Comparison of ENCODE assay signal across 31 cellular contexts in genomic region chr2:233997726-233998125, GRCh38. TPM values are rescaled to one million over a fixed set of nuclear protein-coding genes. Genes with fewer than 3 reads are reported as not detected.
"Had no signal": no experiment of that assay in that cellular context is flagged by ENCODE, and none has a peak within 500 bp of the region (broad histone marks: within the 10 kb centered on the region; RNA-seq: fewer than 3 reads in every experiment).

No MANE protein-coding gene starts in this region.

- H3K9me3 Mint-ChIP-seq: activated CD4-positive, alpha-beta memory T cell treated with anti-CD3 and anti-CD28 coated beads for 36 hours; activated T-cell treated with anti-CD3 and anti-CD28 coated beads, Interleukin-2, amount 50 U/mL, for 72 hours; activated T-helper 2 cell treated with anti-CD3 and anti-CD28 coated beads, Interferon-gamma antibody, Interleukin-2, Interleukin-4, amounts not matched to agents 10 μg/mL and 5 μg/mL and 100 μg/mL, durations not matched to agents 14 hours and 24 hours and 36 hours; T-cell had no signal

- H3K4me2 ChIP-seq: KMS-11 had no signal

- ATAC-seq: activated T-cell treated with anti-CD3 and anti-CD28 coated beads, Interleukin-2, amount 50 U/mL, for 72 hours; Right ventricle myocardium inferior had no signal

- DNase-seq: activated CD4-positive, alpha-beta memory T cell treated with anti-CD3 and anti-CD28 coated beads for 36 hours; activated CD4-positive, alpha-beta T cell treated with anti-CD3 and anti-CD28 coated beads for 48 hours; activated CD4-positive, CD25-positive, alpha-beta regulatory T cell; activated CD8-positive, alpha-beta memory T cell treated with anti-CD3 and anti-CD28 coated beads, Interleukin-2, amount 50 U/mL, for 4 hours; activated gamma-delta T cell treated with Interleukin-2 at 50 U/mL for 16 hours; activated naive CD4-positive, alpha-beta T cell treated with anti-CD3 and anti-CD28 coated beads, Interleukin-2, amount 50 U/mL, for 16 hours; activated T-cell treated with anti-CD3 and anti-CD28 coated beads, Interleukin-2, amount 50 U/mL, for 72 hours; amygdala; MV-4-11; NCI-H1092 treated with DMSO at 0.1 percent for 48 hours; NCI-H1417 treated with DMSO at 0.1 percent for 48 hours; NCI-H1694; NCI-H2029; NCI-H2107; NCI-H2171 treated with DMSO at 0.1 percent for 48 hours; NCI-H345; NCI-H510A; NCI-H526 treated with DMSO at 0.1 percent for 48 hours; NCI-H82; RPMI8226; T-cell had no signal

- H3K36me3 Mint-ChIP-seq: activated CD4-positive, alpha-beta memory T cell treated with anti-CD3 and anti-CD28 coated beads for 36 hours; brain had no signal

- H3K27ac ChIP-seq: KMS-11, SK-N-MC, VCaP had no signal

- H3K4me3 Mint-ChIP-seq: activated CD4-positive, alpha-beta memory T cell treated with anti-CD3 and anti-CD28 coated beads for 36 hours; activated T-cell treated with anti-CD3 and anti-CD28 coated beads, Interleukin-2, amount 50 U/mL, for 72 hours; brain; T-cell had no signal

- H3K4me3 ChIP-seq: SK-N-MC had no signal

- H3K27ac Mint-ChIP-seq: activated CD4-positive, alpha-beta memory T cell treated with anti-CD3 and anti-CD28 coated beads for 36 hours; activated T-cell treated with anti-CD3 and anti-CD28 coated beads, Interleukin-2, amount 50 U/mL, for 72 hours; activated T-helper 2 cell treated with anti-CD3 and anti-CD28 coated beads, Interferon-gamma antibody, Interleukin-2, Interleukin-4, amounts not matched to agents 10 μg/mL and 5 μg/mL and 100 μg/mL, durations not matched to agents 14 hours and 24 hours and 36 hours had no signal

- H3K9ac ChIP-seq: KMS-11 had no signal

- H3K27me3 Mint-ChIP-seq: activated CD4-positive, alpha-beta memory T cell treated with anti-CD3 and anti-CD28 coated beads for 36 hours; T-cell had no signal

RNA-seq across cellular contexts. Expression of gene SPP2, which starts 52.8 kb away (rescaled TPM):
- total RNA-seq: activated CD4-positive, alpha-beta memory T cell treated with anti-CD3 and anti-CD28 coated beads for 36 hours; activated T-cell treated with anti-CD3 and anti-CD28 coated beads, Interleukin-2, amount 50 U/mL, for 72 hours; activated T-helper 2 cell treated with anti-CD3 and anti-CD28 coated beads, Interferon-gamma antibody, Interleukin-2, Interleukin-4, amounts not matched to agents 10 μg/mL and 5 μg/mL and 100 μg/mL, durations not matched to agents 14 hours and 24 hours and 36 hours; astrocyte; MCF 10A; OCI-LY7; Right ventricle myocardium inferior; T-cell; T-helper 2 cell treated with Interferon-gamma antibody and Interleukin-4, amounts not matched to agents 100 ng/mL and 5 ng/mL, for 36 hours had no signal
